In the genomic region with DNA sequence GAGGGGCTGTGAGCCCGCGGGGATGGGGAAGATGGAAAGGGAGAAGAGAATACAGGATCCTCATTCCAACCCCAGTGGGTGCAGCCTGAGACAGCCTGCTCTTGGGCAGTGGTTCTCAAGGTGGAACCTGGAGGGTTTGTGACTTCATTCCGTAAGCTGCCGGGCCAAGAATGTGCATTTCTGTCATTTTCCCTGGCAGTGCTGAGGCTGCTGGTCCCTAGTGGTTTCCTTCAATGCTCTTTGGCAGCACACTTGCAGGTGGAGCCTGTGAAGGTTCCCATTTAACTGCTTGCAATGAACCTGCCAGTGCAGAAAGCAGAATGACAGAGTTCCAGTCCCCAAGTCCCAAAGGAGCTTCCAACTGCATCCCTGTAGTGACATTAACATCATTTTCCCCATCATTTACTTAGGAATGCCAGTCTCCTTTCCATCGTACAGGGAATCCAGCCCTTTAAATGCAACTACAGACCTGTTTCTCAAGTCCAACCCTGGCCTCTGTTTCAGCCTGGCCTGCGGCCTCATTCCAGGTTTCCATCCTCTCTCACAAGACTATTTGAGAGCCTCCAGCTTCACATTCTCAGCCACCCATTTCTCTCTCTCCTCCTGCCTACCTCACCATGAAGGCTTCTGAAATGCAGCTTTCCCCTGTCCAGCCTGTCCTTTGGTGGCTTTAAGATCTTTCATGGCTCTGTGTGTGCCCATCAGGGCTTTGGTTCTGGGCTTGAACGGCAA, we compare ENCODE assay signal across 19 cellular contexts.
"Had no signal": no experiment of that assay in that cellular context is flagged by ENCODE, and none has a peak within 500 bp of the region (broad histone marks: within the 10 kb centered on the region; RNA-seq: fewer than 3 reads in every experiment).

No MANE protein-coding gene starts in this region.

- H3K36me3 Mint-ChIP-seq: brain, IgD-negative memory B cell had no signal

- ATAC-seq: activated T-helper 17 cell treated with anti-CD3 and anti-CD28 coated beads, Interleukin-2, amount 50 U/mL, for 72 hours had no signal

- H3K27ac Mint-ChIP-seq: activated CD4-positive, alpha-beta memory T cell treated with anti-CD3 and anti-CD28 coated beads for 36 hours; activated CD4-positive, alpha-beta T cell treated with anti-CD3 and anti-CD28 coated beads, Interleukin-2, amount 10 ng/mL, durations not matched to agents 24 days and 14 days; activated naive CD4-positive, alpha-beta T cell treated with anti-CD3 and anti-CD28 coated beads for 36 hours; activated naive CD8-positive, alpha-beta T cell; activated T-helper 17 cell treated with anti-CD3 and anti-CD28 coated beads, Interleukin-2, amount 50 U/mL, for 72 hours; brain; IgD-negative memory B cell; T-helper 1 cell treated with Interleukin-12 subunit alpha and Interleukin-12 subunit beta and Interleukin-4 antibody, amounts not matched to agents 30 μg/mL and 1 μg/mL, for 36 hours had no signal

- H3K27me3 Mint-ChIP-seq: activated CD4-positive, alpha-beta memory T cell treated with anti-CD3 and anti-CD28 coated beads for 36 hours; activated CD4-positive, alpha-beta T cell treated with anti-CD3 and anti-CD28 coated beads, Interleukin-2, amount 10 ng/mL, durations not matched to agents 24 days and 14 days; activated naive CD8-positive, alpha-beta T cell; activated T-helper 17 cell treated with anti-CD3 and anti-CD28 coated beads, Interleukin-2, amount 50 U/mL, for 72 hours had no signal

- H3K4me3 Mint-ChIP-seq: activated CD4-positive, alpha-beta memory T cell treated with anti-CD3 and anti-CD28 coated beads for 36 hours; activated CD4-positive, alpha-beta T cell treated with anti-CD3 and anti-CD28 coated beads, Interleukin-2, amount 10 ng/mL, durations not matched to agents 24 days and 14 days; activated naive CD4-positive, alpha-beta T cell treated with anti-CD3 and anti-CD28 coated beads for 36 hours; activated naive CD8-positive, alpha-beta T cell; activated T-helper 17 cell treated with anti-CD3 and anti-CD28 coated beads, Interleukin-2, amount 50 U/mL, for 72 hours; brain; IgD-negative memory B cell; T-helper 1 cell treated with Interleukin-12 subunit alpha and Interleukin-12 subunit beta and Interleukin-4 antibody, amounts not matched to agents 30 μg/mL and 1 μg/mL, for 36 hours had no signal

- H3K9me3 Mint-ChIP-seq: activated CD4-positive, alpha-beta T cell treated with anti-CD3 and anti-CD28 coated beads, Interleukin-2, amount 10 ng/mL, durations not matched to agents 24 days and 14 days; activated T-helper 17 cell treated with anti-CD3 and anti-CD28 coated beads, Interleukin-2, amount 50 U/mL, for 72 hours had no signal

- DNase-seq: activated CD4-positive, alpha-beta memory T cell treated with anti-CD3 and anti-CD28 coated beads for 36 hours; activated CD4-positive, alpha-beta T cell treated with anti-CD3 and anti-CD28 coated beads, Interleukin-2, amount 10 ng/mL, durations not matched to agents 24 days and 14 days; activated CD4-positive, CD25-positive, alpha-beta regulatory T cell treated with anti-CD3 and anti-CD28 coated beads, Interleukin-2, amount 50 U/mL, for 72 hours; activated gamma-delta T cell; activated naive CD4-positive, alpha-beta T cell treated with anti-CD3 and anti-CD28 coated beads for 36 hours; activated T-cell treated with anti-CD3 and anti-CD28 coated beads, Interleukin-2, amount 50 U/mL, for 48 hours; amygdala; KG1; NCI-H1048; NCI-H1417; NCI-H2029; NCI-H2107; NCI-H524; SHP77 treated with DMSO at 0.1 percent for 48 hours had no signal

- H3K4me1 Mint-ChIP-seq: activated CD4-positive, alpha-beta T cell treated with anti-CD3 and anti-CD28 coated beads, Interleukin-2, amount 10 ng/mL, durations not matched to agents 24 days and 14 days; activated T-helper 17 cell treated with anti-CD3 and anti-CD28 coated beads, Interleukin-2, amount 50 U/mL, for 72 hours; brain; IgD-negative memory B cell had no signal
